26 cellular contexts compared by ENCODE assay signal in the genomic region with DNA sequence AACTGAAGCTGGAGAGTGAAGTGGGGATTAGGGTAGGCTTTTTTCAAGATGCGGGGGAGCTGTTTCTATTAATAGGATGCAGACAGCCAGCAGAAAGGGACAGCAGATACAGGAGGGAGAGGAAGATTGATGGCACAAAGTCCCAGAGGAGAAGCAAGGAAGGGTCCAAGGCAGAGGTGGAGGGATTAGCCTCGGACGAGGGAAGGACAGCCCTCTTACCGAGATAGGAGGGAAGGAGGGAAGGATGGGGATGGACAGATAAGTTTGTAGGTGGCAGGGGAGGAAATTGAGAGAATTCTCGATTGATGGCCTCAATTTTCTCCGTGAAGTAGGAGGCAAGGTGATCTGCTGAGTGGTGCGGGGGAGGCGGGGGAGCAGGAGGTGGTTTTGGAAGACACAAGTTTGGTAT.
"Had no signal": no experiment of that assay in that cellular context is flagged by ENCODE, and none has a peak within 500 bp of the region (broad histone marks: within the 10 kb centered on the region; RNA-seq: fewer than 3 reads in every experiment).

No MANE protein-coding gene starts in this region.

- DNase-seq: hippocampal formation; left colon; left ventricle myocardium inferior; mesendoderm; naive B cell; natural killer cell; nephron progenitor cell; pancreas; posterior cingulate gyrus; retina; right cardiac atrium; stimulated activated CD4-positive, alpha-beta T cell treated with anti-CD3 and anti-CD28 coated beads, Interleukin-12 subunit alpha, Interleukin-12 subunit beta, amount 100 ng/mL, for 4 hours; stimulated activated CD4-positive, alpha-beta T cell treated with anti-CD3 and anti-CD28 coated beads, Interleukin-15, amount 100 ng/mL, for 24 hours; stimulated activated CD4-positive, alpha-beta T cell treated with anti-CD3 and anti-CD28 coated beads, Interleukin-2, amount 100 ng/mL, for 24 hours; stimulated activated CD4-positive, alpha-beta T cell treated with anti-CD3 and anti-CD28 coated beads, Interleukin-4, amount 100 ng/mL, for 24 hours; stimulated activated naive CD4-positive, alpha-beta T cell; tibial artery; uterus had no signal

- H3K36me3 ChIP-seq: left ventricle myocardium inferior, pancreas, prostate gland, suprapubic skin, thoracic aorta, tibial artery, uterus had no signal

- H3K4me3 ChIP-seq: left ventricle myocardium inferior, lung, pancreas, prostate gland, skin epidermis, suprapubic skin, thoracic aorta, tibial artery, uterus had no signal

- ATAC-seq: left colon; natural killer cell; pancreas; right cardiac atrium; sciatic nerve; stimulated activated effector memory CD8-positive, alpha-beta T cell treated with anti-CD3 and anti-CD28 coated beads, Interleukin-12 subunit alpha, Interleukin-12 subunit beta, amount 100 ng/mL, for 72 hours had no signal

- H3K27me3 ChIP-seq: pancreas, uterus had no signal

- H3K4me1 ChIP-seq: pancreas, prostate gland, suprapubic skin, tibial artery, uterus had no signal

- FAIRE-seq: keratinocyte, pancreas had no signal

- H3K9me3 ChIP-seq: left ventricle myocardium inferior, pancreas, prostate gland, suprapubic skin, thoracic aorta, tibial artery, uterus had no signal

- H3K27ac ChIP-seq: left ventricle myocardium inferior, pancreas, prostate gland, skin epidermis, suprapubic skin, thoracic aorta, tibial artery, uterus had no signal
